In the genomic region with DNA sequence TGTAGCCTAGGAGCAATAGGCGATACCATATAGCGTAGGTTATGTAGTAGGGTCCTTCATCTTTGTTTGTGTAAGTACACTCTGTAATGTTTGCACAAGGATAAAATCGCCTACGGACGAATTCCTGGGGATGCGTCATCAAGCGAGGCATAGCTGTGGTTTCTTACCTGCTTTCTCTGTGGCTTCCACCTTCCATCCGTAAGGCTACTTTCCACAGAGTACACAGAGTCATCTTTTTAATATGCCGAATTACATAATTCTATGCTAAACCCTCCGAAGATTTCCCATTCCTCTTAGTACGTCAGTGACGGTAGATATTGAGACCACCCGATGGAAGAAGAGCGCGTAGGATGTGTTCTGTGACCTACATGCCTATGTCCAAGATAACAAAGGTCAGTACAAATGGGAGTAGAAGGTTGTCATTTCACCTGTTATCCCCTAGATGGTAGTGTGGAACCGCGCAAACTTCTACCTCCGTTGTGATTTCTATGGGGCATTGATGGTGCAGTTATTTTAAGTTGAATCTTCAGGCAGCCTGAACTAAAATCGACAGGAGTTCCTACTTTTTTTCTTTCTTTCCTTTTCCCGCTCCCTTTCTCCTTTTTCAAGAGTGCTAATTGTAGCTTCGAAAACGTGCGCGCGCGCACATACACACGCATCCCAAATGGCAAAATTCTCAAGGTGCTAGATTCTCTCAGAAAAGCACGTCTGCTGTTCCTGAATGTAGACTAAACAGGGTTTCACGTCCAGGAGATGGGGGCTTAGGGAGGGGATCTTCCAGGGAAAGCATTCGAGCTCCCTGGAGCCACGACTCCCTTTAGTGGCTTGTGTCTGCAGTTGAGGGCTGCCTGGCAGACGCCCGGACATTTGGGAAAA, we compare ENCODE assay signal across 8 cellular contexts.
DNase-seq lines count a peak whose midpoint lies in the region; ATAC-seq and TF ChIP-seq lines count a peak whose summit lies in the region.

No MANE protein-coding gene starts in this region.

- no peak overlapping the region for H4K91ac ChIP-seq in neuronal stem cell (ENCODE audit: low read depth, low read length, poor library complexity)

- H3K27ac Mint-ChIP-seq in GM23338: peak overlapping the region; percentile 60; the same call in 1 of the 2 replicates

- peaks cover 16% of the 10 kb centered on the region for H3K4me1 Mint-ChIP-seq in GM23338

- H3K27ac ChIP-seq in 22Rv1 (peak overlapping the region; percentile 65), GM23338 (ENCODE audit: low read depth) (peak overlapping the region; percentile 76), neuronal stem cell (replicated peaks; ENCODE audit: low read length) (no peak overlapping the region)

- no peak overlapping the region for H2BK5ac ChIP-seq in neuronal stem cell (ENCODE audit: low read length)

- peak; percentile 86 for TF ChIP-seq CTCF in 22Rv1 (IDR thresholded peaks at IDR 0.05)
- TF ChIP-seq CTCF in GM23338 (conservative IDR thresholded peaks at IDR 0.05; ENCODE audit: low read depth in 2 of 2): peak; percentile 90
- peak; percentile 82 for TF ChIP-seq CTCF in fibroblast of the aortic adventitia (IDR thresholded peaks at IDR 0.05; ENCODE audit: insufficient read depth, low read length)

- H4K20me1 ChIP-seq in GM23338 (replicated peaks; ENCODE audit: insufficient read depth): no peaks in the 10 kb centered on the region

- no peak overlapping the region for H3K18ac ChIP-seq in neuronal stem cell (ENCODE audit: low read length)

- H3K36me3 ChIP-seq in GM23338 (ENCODE audit: insufficient read depth): no peaks in the 10 kb centered on the region
- no peaks in the 10 kb centered on the region for H3K36me3 ChIP-seq in neuronal stem cell (replicated peaks in 1 of 2; ENCODE audit: control insufficient read depth in 2 of 2, insufficient read depth in 2 of 2, low read length in 2 of 2)

- no peaks in the 10 kb centered on the region; the same call in 2 of the 3 replicates for H3K9me3 Mint-ChIP-seq in GM23338

- ATAC-seq in GM23338: peak; percentile 96
- no peak for ATAC-seq in HG02970 (IDR thresholded peaks at IDR 0.05; ENCODE audit: low FRiP score, unreplicated experiment)

- DNase-seq in GM04503 (ENCODE audit: low read depth): peak; percentile 7
- peak; percentile 88 for DNase-seq in GM23338 (ENCODE audit: low spot score)
- DNase-seq in HuH-7.5 (ENCODE audit: low spot score): peak; percentile 39
- DNase-seq in SKM-1 treated with dmso at 0.1 percent for 144 hours (lab: John Stamatoyannopoulos, UW; ENCODE audit: unreplicated experiment): peak; percentile 65
- DNase-seq in fibroblast of the aortic adventitia (ENCODE audit: low read depth): peak; percentile 72
- DNase-seq in neuronal stem cell (ENCODE audit: low spot score): peak; percentile 75

- no peaks in the 10 kb centered on the region for H3K79me2 ChIP-seq in GM23338 (replicated peaks; ENCODE audit: insufficient read depth)

- no peak overlapping the region for H3K4me3 Mint-ChIP-seq in GM23338

- no peak overlapping the region for H3K23ac ChIP-seq in neuronal stem cell (ENCODE audit: low read depth, low read length, poor library complexity)

- H2BK12ac ChIP-seq in neuronal stem cell (ENCODE audit: low read length): no peak overlapping the region

- H2BK120ac ChIP-seq in neuronal stem cell (ENCODE audit: low read depth, low read length): no peak overlapping the region

- H3K4me2 ChIP-seq in GM23338: peak overlapping the region; percentile 22; the same call in 1 of the 2 replicates
- no peak overlapping the region for H3K4me2 ChIP-seq in neuronal stem cell (ENCODE audit: insufficient read depth, low read length, poor library complexity, severe bottlenecking)

- H3K14ac ChIP-seq in neuronal stem cell (ENCODE audit: low read length): no peak overlapping the region

- H3K27me3 ChIP-seq in GM23338 (ENCODE audit: insufficient read depth) (no peaks in the 10 kb centered on the region), neuronal stem cell (ENCODE audit: control insufficient read depth in 3 of 3, insufficient read depth in 3 of 3, low read depth in 1 of 3, low read length in 3 of 3) (no peaks in the 10 kb centered on the region)

- no peak overlapping the region for H3K4me3 ChIP-seq in GM23338
- no peak overlapping the region for H3K4me3 ChIP-seq in fibroblast of the aortic adventitia (ENCODE audit: low read depth, low read length)
- no peak overlapping the region for H3K4me3 ChIP-seq in neuronal stem cell (ENCODE audit: low read length in 2 of 2)

- H4K8ac ChIP-seq in neuronal stem cell (ENCODE audit: low read depth, low read length): no peak overlapping the region

- H3F3A ChIP-seq in GM23338 (replicated peaks; ENCODE audit: low read depth): no peaks in the 10 kb centered on the region

- no peaks in the 10 kb centered on the region for H3K79me1 ChIP-seq in neuronal stem cell (ENCODE audit: low read depth, low read length)

- no peak overlapping the region for H2BK15ac ChIP-seq in neuronal stem cell (ENCODE audit: low read length)

- H3K27me3 Mint-ChIP-seq in GM23338 (ENCODE audit: insufficient read depth, low read depth, poor library complexity): peaks cover 6% of the 10 kb centered on the region

- no peak overlapping the region for H3K9ac ChIP-seq in neuronal stem cell (ENCODE audit: low read depth, low read length, poor library complexity)

- H2AK5ac ChIP-seq in neuronal stem cell (ENCODE audit: low read depth, low read length): no peak overlapping the region

- no CpG with 5 or more reads among the region's 33 CpGs for WGBS in neuronal stem cell (ENCODE audit: extremely low coverage in 2 of 2, insufficient read length in 2 of 2, insufficient replicate concordance in 1 of 2), 2 donors

- H2AFZ ChIP-seq in GM23338 (peak overlapping the region; percentile 11; the same call in 1 of the 2 replicates), neuronal stem cell (ENCODE audit: low read length) (peak overlapping the region; percentile 77)

- no peak overlapping the region for H3K4ac ChIP-seq in neuronal stem cell (ENCODE audit: low read length)

- peaks cover 17% of the 10 kb centered on the region for H3K36me3 Mint-ChIP-seq in GM23338 (ENCODE audit: low read depth)

- H3K9me3 ChIP-seq in neuronal stem cell (replicated peaks in 1 of 2; ENCODE audit: control insufficient read depth in 2 of 2, insufficient read depth in 1 of 2, low read depth in 1 of 2, low read length in 2 of 2): no peaks in the 10 kb centered on the region

- no peaks in the 10 kb centered on the region; the same call in 1 of the 2 replicates for H3K9me2 ChIP-seq in GM23338 (ENCODE audit: insufficient read depth)

- H3K4me1 ChIP-seq in GM23338 (ENCODE audit: insufficient read depth) (peaks cover 22% of the 10 kb centered on the region; the same call in 1 of the 2 replicates), neuronal stem cell (ENCODE audit: control insufficient read depth in 2 of 2, insufficient read depth in 1 of 2, low read depth in 1 of 2, low read length in 2 of 2) (peaks cover 0 to 3% of the 10 kb centered on the region in 2 donors)

TF ChIP-seq in GM23338, 12 proteins besides CTCF, POLR2A, EP300 and RAD21:
- no peak for TF ChIP-seq POLR2AphosphoS5 (IDR thresholded peaks at IDR 0.05; ENCODE audit: low read depth)
- no peak for TF ChIP-seq STAT1 (IDR thresholded peaks at IDR 0.05; ENCODE audit: unreplicated experiment)
- no peak for TF ChIP-seq CREB1 (CRISPR knock-in tag; IDR thresholded peaks at IDR 0.05; ENCODE audit: low read depth)

Comparison
In these comparisons a context has a peak if more than half of its experiments do, and no peak if none do; other contexts are left out.
1. DNase-seq: peak in every context shown above with its lines; median percentile 88 in GM23338; 75 in neuronal stem cell; 72 in fibroblast of the aortic adventitia; 65 in SKM-1 treated with dmso at 0.1 percent for 144 hours; 39 in HuH-7.5; 7 in GM04503.